In genomic region chr18:62716679-62717058, GRCh38 we compare ENCODE assay signal across 8 cellular contexts. TPM values are rescaled to one million over a fixed set of nuclear protein-coding genes. Genes with fewer than 3 reads are reported as not detected.
DNase-seq lines count a peak whose midpoint lies in the region; ATAC-seq and TF ChIP-seq lines count a peak whose summit lies in the region.

No MANE protein-coding gene starts in this region.

- no peak for DNase-seq in CD14-positive monocyte (ENCODE audit: low spot score)
- peak; percentile 84 for DNase-seq in NCI-H146 (lab: John Stamatoyannopoulos, UW)
- DNase-seq in activated T-helper 1 cell treated with anti-CD3 and anti-CD28 coated beads, Interleukin-12 subunit alpha, Interleukin-12 subunit beta, Interleukin-2, Interleukin-4 antibody, amounts not matched to agents 30 ng/mL and 10 ng/mL and 1 ng/mL, durations not matched to agents 14 hours and 24 hours and 36 hours (ENCODE audit: low spot score), result peak; percentile 26
- DNase-seq in fibroblast of villous mesenchyme (ENCODE audit: low read depth), result peak; percentile 42
- peak; percentile 61 for DNase-seq in natural killer cell treated with Interleukin-12 subunit alpha and Interleukin-12 subunit beta and Interleukin-15 and Interleukin-18, amount 100 ng/mL, for 72 hours (ENCODE audit: low spot score)
- DNase-seq in vagina (ENCODE audit: extremely low spot score in 2 of 2), result no peak

- peaks cover 38% of the 10 kb centered on the region for H3K4me1 Mint-ChIP-seq in CD14-positive monocyte
- H3K4me1 Mint-ChIP-seq in activated T-helper 1 cell treated with anti-CD3 and anti-CD28 coated beads, Interleukin-12 subunit alpha, Interleukin-12 subunit beta, Interleukin-2, Interleukin-4 antibody, amounts not matched to agents 30 ng/mL and 10 ng/mL and 1 ng/mL, durations not matched to agents 14 hours and 24 hours and 36 hours (ENCODE audit: low read depth), result peaks cover 52% of the 10 kb centered on the region
- H3K4me1 Mint-ChIP-seq in natural killer cell treated with Interleukin-12 subunit alpha and Interleukin-12 subunit beta and Interleukin-15 and Interleukin-18, amount 100 ng/mL, for 72 hours (ENCODE audit: low read depth in 2 of 2), result peaks cover 23 to 30% of the 10 kb centered on the region in 2 donors

- peaks cover 12% of the 10 kb centered on the region for H3K4me1 ChIP-seq in vagina

- H3K36me3 Mint-ChIP-seq in CD14-positive monocyte, result no peaks in the 10 kb centered on the region
- peaks cover 6% of the 10 kb centered on the region for H3K36me3 Mint-ChIP-seq in activated T-helper 1 cell treated with anti-CD3 and anti-CD28 coated beads, Interleukin-12 subunit alpha, Interleukin-12 subunit beta, Interleukin-2, Interleukin-4 antibody, amounts not matched to agents 30 ng/mL and 10 ng/mL and 1 ng/mL, durations not matched to agents 14 hours and 24 hours and 36 hours (ENCODE audit: low read depth)
- no peaks in the 10 kb centered on the region for H3K36me3 Mint-ChIP-seq in natural killer cell treated with Interleukin-12 subunit alpha and Interleukin-12 subunit beta and Interleukin-15 and Interleukin-18, amount 100 ng/mL, for 72 hours

- H3K9me3 Mint-ChIP-seq in CD14-positive monocyte, result peaks cover 0 to 3% (median 0%) of the 10 kb centered on the region in 7 donors
- H3K9me3 Mint-ChIP-seq in activated T-helper 1 cell treated with anti-CD3 and anti-CD28 coated beads, Interleukin-12 subunit alpha, Interleukin-12 subunit beta, Interleukin-2, Interleukin-4 antibody, amounts not matched to agents 30 ng/mL and 10 ng/mL and 1 ng/mL, durations not matched to agents 14 hours and 24 hours and 36 hours, result no peaks in the 10 kb centered on the region
- no peaks in the 10 kb centered on the region for H3K9me3 Mint-ChIP-seq in natural killer cell treated with Interleukin-12 subunit alpha and Interleukin-12 subunit beta and Interleukin-15 and Interleukin-18, amount 100 ng/mL, for 72 hours

- peak overlapping the region; percentile 95 for H3K27ac ChIP-seq in vagina

- TF ChIP-seq CTCF in CD14-positive monocyte (IDR thresholded peaks at IDR 0.05) (no peak), fibroblast of villous mesenchyme (IDR thresholded peaks at IDR 0.05; ENCODE audit: insufficient read depth, low read depth, low read length) (peak; percentile 13), vagina (IDR thresholded peaks at IDR 0.05) (peak in 1 of 3 experiments; percentile 17)

- H3K9me3 ChIP-seq in vagina, result no peaks in the 10 kb centered on the region

- no peaks in the 10 kb centered on the region for H3K36me3 ChIP-seq in vagina

- H3K27me3 ChIP-seq in vagina, result no peaks in the 10 kb centered on the region

- H3K4me3 Mint-ChIP-seq in CD14-positive monocyte, result peak overlapping the region; percentile 51 to 96
- H3K4me3 Mint-ChIP-seq in activated T-helper 1 cell treated with anti-CD3 and anti-CD28 coated beads, Interleukin-12 subunit alpha, Interleukin-12 subunit beta, Interleukin-2, Interleukin-4 antibody, amounts not matched to agents 30 ng/mL and 10 ng/mL and 1 ng/mL, durations not matched to agents 14 hours and 24 hours and 36 hours, result peak overlapping the region; percentile 7
- peak overlapping the region; percentile 86 for H3K4me3 Mint-ChIP-seq in natural killer cell treated with Interleukin-12 subunit alpha and Interleukin-12 subunit beta and Interleukin-15 and Interleukin-18, amount 100 ng/mL, for 72 hours

- H3K4me3 ChIP-seq in fibroblast of villous mesenchyme (ENCODE audit: low read depth, low read length), result peak overlapping the region; percentile 79
- H3K4me3 ChIP-seq in vagina, result peak overlapping the region; percentile 82 to 92

- H3K27me3 Mint-ChIP-seq in CD14-positive monocyte (ENCODE audit: low read depth in 3 of 3), result peaks cover 0 to 5% (median 1%) of the 10 kb centered on the region in 3 donors
- peaks cover 26% of the 10 kb centered on the region for H3K27me3 Mint-ChIP-seq in activated T-helper 1 cell treated with anti-CD3 and anti-CD28 coated beads, Interleukin-12 subunit alpha, Interleukin-12 subunit beta, Interleukin-2, Interleukin-4 antibody, amounts not matched to agents 30 ng/mL and 10 ng/mL and 1 ng/mL, durations not matched to agents 14 hours and 24 hours and 36 hours (ENCODE audit: insufficient read depth)
- H3K27me3 Mint-ChIP-seq in natural killer cell treated with Interleukin-12 subunit alpha and Interleukin-12 subunit beta and Interleukin-15 and Interleukin-18, amount 100 ng/mL, for 72 hours, result peaks cover 0 to under 1% of the 10 kb centered on the region in 2 donors

- TF ChIP-seq POLR2A in vagina (IDR thresholded peaks at IDR 0.05), result no peak

- intact Hi-C loops in CD14-positive monocyte (cut with micrococcal nuclease) (loop anchor here (5.0 to 10.0 kb wide), 7 partner anchors 68 to 1258 kb away; partner anchors contain the start of genes SERPINB8 (in 1 of the 2) and VPS4B (in 1 of the 2)), vagina (cut with DNase I) (loop anchor here (5.0 to 10.0 kb wide), 3 partner anchors 132 to 279 kb away; partner anchors contain the start of gene ZCCHC2)
- intact Hi-C loops in activated T-helper 1 cell treated with anti-CD3 and anti-CD28 coated beads, Interleukin-12 subunit alpha, Interleukin-12 subunit beta, Interleukin-2, Interleukin-4 antibody, amounts not matched to agents 30 ng/mL and 10 ng/mL and 1 ng/mL, durations not matched to agents 14 hours and 24 hours and 36 hours (cut with micrococcal nuclease), result loop anchor here (5.0 to 10.0 kb wide), 5 partner anchors 389 to 1231 kb away; partner anchors contain the start of genes HMSD and TNFRSF11A

- H3K27ac Mint-ChIP-seq in CD14-positive monocyte, result no peak overlapping the region
- no peak overlapping the region for H3K27ac Mint-ChIP-seq in activated T-helper 1 cell treated with anti-CD3 and anti-CD28 coated beads, Interleukin-12 subunit alpha, Interleukin-12 subunit beta, Interleukin-2, Interleukin-4 antibody, amounts not matched to agents 30 ng/mL and 10 ng/mL and 1 ng/mL, durations not matched to agents 14 hours and 24 hours and 36 hours
- H3K27ac Mint-ChIP-seq in natural killer cell treated with Interleukin-12 subunit alpha and Interleukin-12 subunit beta and Interleukin-15 and Interleukin-18, amount 100 ng/mL, for 72 hours, result peak overlapping the region in 1 of 2 donors; percentile 63

- ATAC-seq in GM19397 (IDR thresholded peaks at IDR 0.05; ENCODE audit: unreplicated experiment), result peak; percentile 23
- no peak for ATAC-seq in natural killer cell treated with Interleukin-12 subunit alpha and Interleukin-12 subunit beta and Interleukin-15 and Interleukin-18, amount 100 ng/mL, for 72 hours
- no peak for ATAC-seq in GM19455 (IDR thresholded peaks at IDR 0.05; ENCODE audit: unreplicated experiment)

RNA-seq across cellular contexts. Expression of gene PHLPP1, which starts 1.3 kb away (rescaled TPM):
- under 1 TPM; 0.04 to 0.55 TPM for polyA plus RNA-seq in CD14-positive monocyte
- 14.1 and 14.4 TPM in 2 replicates for total RNA-seq in activated T-helper 1 cell treated with anti-CD3 and anti-CD28 coated beads, Interleukin-12 subunit alpha, Interleukin-12 subunit beta, Interleukin-2, Interleukin-4 antibody, amounts not matched to agents 30 ng/mL and 10 ng/mL and 1 ng/mL, durations not matched to agents 14 hours and 24 hours and 36 hours
- total RNA-seq in fibroblast of villous mesenchyme (4.7 and 6.8 TPM in 2 replicates), vagina (20.6 TPM)
- 10 to 100 TPM in 1 of 2 donors, 1 to 10 TPM in 1; 8.3 to 12.7 TPM for total RNA-seq in natural killer cell treated with Interleukin-12 subunit alpha and Interleukin-12 subunit beta and Interleukin-15 and Interleukin-18, amount 100 ng/mL, for 72 hours

Comparison
In these comparisons a context has a peak if more than half of its experiments do, and no peak if none do; other contexts are left out.
1. DNase-seq: peak in NCI-H146 (single experiment), activated T-helper 1 cell treated with anti-CD3 and anti-CD28 coated beads, Interleukin-12 subunit alpha, Interleukin-12 subunit beta, Interleukin-2, Interleukin-4 antibody, amounts not matched to agents 30 ng/mL and 10 ng/mL and 1 ng/mL, durations not matched to agents 14 hours and 24 hours and 36 hours (single experiment), fibroblast of villous mesenchyme (single experiment) and natural killer cell treated with Interleukin-12 subunit alpha and Interleukin-12 subunit beta and Interleukin-15 and Interleukin-18, amount 100 ng/mL, for 72 hours (single experiment); none in CD14-positive monocyte (single experiment) and vagina (0 of 2).
2. H3K4me3 Mint-ChIP-seq: peak in every context shown above with its lines; median percentile 86 in natural killer cell treated with Interleukin-12 subunit alpha and Interleukin-12 subunit beta and Interleukin-15 and Interleukin-18, amount 100 ng/mL, for 72 hours; 74 in CD14-positive monocyte; 7 in activated T-helper 1 cell treated with anti-CD3 and anti-CD28 coated beads, Interleukin-12 subunit alpha, Interleukin-12 subunit beta, Interleukin-2, Interleukin-4 antibody, amounts not matched to agents 30 ng/mL and 10 ng/mL and 1 ng/mL, durations not matched to agents 14 hours and 24 hours and 36 hours.